Comparison of ENCODE assay signal across 9 cellular contexts in genomic region chr1:203765029-203765837, GRCh38. TPM values are rescaled to one million over a fixed set of nuclear protein-coding genes. Genes with fewer than 3 reads are reported as not detected.
DNase-seq lines count a peak whose midpoint lies in the region; ATAC-seq and TF ChIP-seq lines count a peak whose summit lies in the region.
"Had no signal": no experiment of that assay in that cellular context is flagged by ENCODE, and none has a peak within 500 bp of the region (broad histone marks: within the 10 kb centered on the region; RNA-seq: fewer than 3 reads in every experiment).

Gene LAX1, plus strand, starts transcription at chr1:203765183. Its CDS starts 383 bp downstream, at chr1:203765566.

- H3K4me3 ChIP-seq in DND-41 (ENCODE audit: low read depth in 1 of 2, low read length in 2 of 2) (peak within 1 kb of the TSS; percentile 13 to 61; a peak in 3 of 4 replicates), hepatocyte (no peak within 1 kb of the TSS)

- H3K9me2 ChIP-seq in hepatocyte (replicated peaks; ENCODE audit: insufficient read depth) = no peaks in the 10 kb centered on the region

- H3K9me3 ChIP-seq in DND-41 (ENCODE audit: insufficient read depth, low read length, severe bottlenecking) (no peaks in the 10 kb centered on the region), hepatocyte (ENCODE audit: low read depth) (no peaks in the 10 kb centered on the region)

- no peaks in the 10 kb centered on the region for H4K20me1 ChIP-seq in DND-41 (ENCODE audit: insufficient read depth, low read length)
- no peaks in the 10 kb centered on the region for H4K20me1 ChIP-seq in hepatocyte (ENCODE audit: insufficient read depth, poor library complexity, severe bottlenecking)

- H3K4me3 Mint-ChIP-seq in chondrocyte (ENCODE audit: unreplicated experiment) = no peak within 1 kb of the TSS
- H3K4me3 Mint-ChIP-seq in Calu3 (ENCODE audit: low read depth, unreplicated experiment) = no peak within 1 kb of the TSS

- intact Hi-C loops in Calu3 (cut with micrococcal nuclease; ENCODE audit: unreplicated experiment) = loop anchor here (1.0 kb wide), 1 partner anchor 16 kb away; no protein-coding TSS in a partner anchor

- H3K36me3 Mint-ChIP-seq in chondrocyte (ENCODE audit: low read depth) = no peaks in the 10 kb centered on the region
- H3K36me3 Mint-ChIP-seq in Calu3 (ENCODE audit: insufficient read depth, unreplicated experiment) = no peaks in the 10 kb centered on the region

- CTCF ChIA-PET in Calu3 (lab: Charles Lee) = no interaction called here

- TF ChIP-seq CTCF in DND-41 (IDR thresholded peaks at IDR 0.05; ENCODE audit: borderline replicate concordance, extremely low read depth, low read length, poor library complexity, severe bottlenecking) (peak; percentile 26), chondrocyte (IDR thresholded peaks at IDR 0.05) (no peak), hepatocyte (IDR thresholded peaks at IDR 0.05; ENCODE audit: poor library complexity) (no peak), Calu3 (IDR thresholded peaks at IDR 0.05; ENCODE audit: unreplicated experiment) (no peak)

- H3K4me1 Mint-ChIP-seq in chondrocyte (ENCODE audit: low read depth) (peaks cover 8% of the 10 kb centered on the region), Calu3 (ENCODE audit: low read depth, unreplicated experiment) (peaks cover 22% of the 10 kb centered on the region)

- H3K36me3 ChIP-seq in DND-41 (ENCODE audit: insufficient read depth, low read length) (no peaks in the 10 kb centered on the region), hepatocyte (replicated peaks; ENCODE audit: insufficient read depth, low read depth) (no peaks in the 10 kb centered on the region)

- peak; percentile 95 for ATAC-seq in DND-41 (ENCODE audit: insufficient read depth, low read depth)
- peak; percentile 83 for ATAC-seq in HG02588 (IDR thresholded peaks at IDR 0.05; ENCODE audit: unreplicated experiment)
- no peak for ATAC-seq in HG03571 (IDR thresholded peaks at IDR 0.05; ENCODE audit: unreplicated experiment)

- H3K4me2 ChIP-seq in DND-41 (ENCODE audit: insufficient read depth, low read length) (peak within 1 kb of the TSS; percentile 68), hepatocyte (no peak within 1 kb of the TSS)

- H3K27ac ChIP-seq in DND-41 (ENCODE audit: low read length) = peak within 1 kb of the TSS; percentile 97
- no peak within 1 kb of the TSS for H3K27ac ChIP-seq in hepatocyte

- peak within 1 kb of the TSS; percentile 63 for H3K9ac ChIP-seq in DND-41 (ENCODE audit: low read depth, low read length)

- 80% methylated on average over 16 of the region's 16 CpGs for WGBS in hepatocyte (ENCODE audit: low lambda C conversion rate, missing lambda C conversion rate)

- H3K79me2 ChIP-seq in DND-41 (ENCODE audit: insufficient read depth, low read length) (peaks cover 13% of the 10 kb centered on the region), hepatocyte (no peaks in the 10 kb centered on the region)

- H3K4me1 ChIP-seq in DND-41 (ENCODE audit: insufficient read depth, low read length) = peaks cover 47% of the 10 kb centered on the region
- H3K4me1 ChIP-seq in hepatocyte (ENCODE audit: insufficient read depth) = peaks cover 6% of the 10 kb centered on the region

- DNase-seq in DND-41 = peak; percentile 85
- peak; percentile 71 for DNase-seq in T-helper 22 cell (ENCODE audit: low read depth)
- peak; percentile 50 for DNase-seq in chondrocyte (ENCODE audit: low spot score)
- DNase-seq in stimulated activated CD8-positive, alpha-beta memory T cell treated with anti-CD3 and anti-CD28 coated beads, Interleukin-15, amount 100 ng/mL, for 48 hours (ENCODE audit: low read depth in 2 of 2) = peak; percentile 66 to 71
- DNase-seq in hepatocyte (ENCODE audit: low spot score) = no peak
- no peak for DNase-seq in Calu3

- H3K9me3 Mint-ChIP-seq in chondrocyte (ENCODE audit: low read depth) = no peaks in the 10 kb centered on the region
- H3K9me3 Mint-ChIP-seq in Calu3 (ENCODE audit: low read depth, unreplicated experiment) = no peaks in the 10 kb centered on the region

- H3K27ac Mint-ChIP-seq in chondrocyte (ENCODE audit: unreplicated experiment) (no peak within 1 kb of the TSS), Calu3 (ENCODE audit: unreplicated experiment) (no peak within 1 kb of the TSS)

- H2AFZ ChIP-seq in DND-41 (ENCODE audit: low read depth, low read length) = peak within 1 kb of the TSS; percentile 90
- H2AFZ ChIP-seq in hepatocyte = no peak within 1 kb of the TSS

- H3K27me3 ChIP-seq in DND-41 (ENCODE audit: insufficient read depth, low read length, poor library complexity) = no peaks in the 10 kb centered on the region
- no peaks in the 10 kb centered on the region for H3K27me3 ChIP-seq in hepatocyte

- H3K27me3 Mint-ChIP-seq in chondrocyte (ENCODE audit: low read depth) (peaks cover 4% of the 10 kb centered on the region), Calu3 (ENCODE audit: unreplicated experiment) (peaks cover 23% of the 10 kb centered on the region)

- BruUV-seq in Calu3 (replicated peaks; lab: Mats Ljungman, UMichigan) = no TSS peak

RNA-seq across cellular contexts. Expression of gene LAX1, which starts in this region (rescaled TPM):
- 0.07 TPM in 1 of 3 replicates, not detected in the others for total RNA-seq in chondrocyte
- not detected in 2 replicates for total RNA-seq in hepatocyte
- not detected in 2 replicates for polyA plus RNA-seq in hepatocyte
- not detected in 2 replicates for total RNA-seq in Calu3 (2022)
- total RNA-seq: Daoy had no signal

Comparison
In these comparisons a context has a peak if more than half of its experiments do, and no peak if none do; other contexts are left out.
1. Peak in DNase-seq in chondrocyte; RNA of the gene not detected or under 1 TPM.
2. DNase-seq: peak in DND-41 (single experiment), T-helper 22 cell (single experiment) and stimulated activated CD8-positive, alpha-beta memory T cell treated with anti-CD3 and anti-CD28 coated beads, Interleukin-15, amount 100 ng/mL, for 48 hours (2 of 2); none in hepatocyte (single experiment) and Calu3 (single experiment).